In genomic region chr1:220880367-220880680, GRCh38 we compare ENCODE assay signal across 1 cellular context.
TF ChIP-seq lines count a peak whose summit lies in the region.

No MANE protein-coding gene starts in this region.

TF ChIP-seq in H1, 55 proteins besides CTCF, POLR2A, EP300 and RAD21 (continued from another document):
- TF ChIP-seq CBX8 (IDR thresholded peaks at IDR 0.05; ENCODE audit: borderline replicate concordance, low read depth, low read length) = peak; percentile 78; the same call in 1 of the 2 replicates
- TF ChIP-seq BCL11A (IDR thresholded peaks at IDR 0.05; ENCODE audit: low read depth in 2 of 2, low read length in 2 of 2) = no peak
- peak; percentile 34 for TF ChIP-seq EZH2 (IDR thresholded peaks at IDR 0.05; ENCODE audit: low read depth, low read length, severe bottlenecking)
- TF ChIP-seq GTF2F1 (IDR thresholded peaks at IDR 0.05; ENCODE audit: borderline replicate concordance, low read depth, low read length) = no peak
- TF ChIP-seq CHD2 (IDR thresholded peaks at IDR 0.05; ENCODE audit: low read length) = no peak
- TF ChIP-seq, protein P1, sequence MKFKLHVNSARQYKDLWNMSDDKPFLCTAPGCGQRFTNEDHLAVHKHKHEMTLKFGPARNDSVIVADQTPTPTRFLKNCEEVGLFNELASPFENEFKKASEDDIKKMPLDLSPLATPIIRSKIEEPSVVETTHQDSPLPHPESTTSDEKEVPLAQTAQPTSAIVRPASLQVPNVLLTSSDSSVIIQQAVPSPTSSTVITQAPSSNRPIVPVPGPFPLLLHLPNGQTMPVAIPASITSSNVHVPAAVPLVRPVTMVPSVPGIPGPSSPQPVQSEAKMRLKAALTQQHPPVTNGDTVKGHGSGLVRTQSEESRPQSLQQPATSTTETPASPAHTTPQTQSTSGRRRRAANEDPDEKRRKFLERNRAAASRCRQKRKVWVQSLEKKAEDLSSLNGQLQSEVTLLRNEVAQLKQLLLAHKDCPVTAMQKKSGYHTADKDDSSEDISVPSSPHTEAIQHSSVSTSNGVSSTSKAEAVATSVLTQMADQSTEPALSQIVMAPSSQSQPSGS (IDR thresholded peaks at IDR 0.05; ENCODE audit: low read length) = no peak
- TF ChIP-seq RNF2 (IDR thresholded peaks at IDR 0.05; ENCODE audit: borderline replicate concordance, low read depth, low read length, missing control alignments, poor library complexity, severe bottlenecking) = peak; percentile 28
- TF ChIP-seq HDAC2 (IDR thresholded peaks at IDR 0.05; ENCODE audit: borderline replicate concordance in 1 of 2, low read depth in 2 of 2, low read length in 2 of 2) = no peak
